13 cellular contexts compared by ENCODE assay signal in the genomic region with DNA sequence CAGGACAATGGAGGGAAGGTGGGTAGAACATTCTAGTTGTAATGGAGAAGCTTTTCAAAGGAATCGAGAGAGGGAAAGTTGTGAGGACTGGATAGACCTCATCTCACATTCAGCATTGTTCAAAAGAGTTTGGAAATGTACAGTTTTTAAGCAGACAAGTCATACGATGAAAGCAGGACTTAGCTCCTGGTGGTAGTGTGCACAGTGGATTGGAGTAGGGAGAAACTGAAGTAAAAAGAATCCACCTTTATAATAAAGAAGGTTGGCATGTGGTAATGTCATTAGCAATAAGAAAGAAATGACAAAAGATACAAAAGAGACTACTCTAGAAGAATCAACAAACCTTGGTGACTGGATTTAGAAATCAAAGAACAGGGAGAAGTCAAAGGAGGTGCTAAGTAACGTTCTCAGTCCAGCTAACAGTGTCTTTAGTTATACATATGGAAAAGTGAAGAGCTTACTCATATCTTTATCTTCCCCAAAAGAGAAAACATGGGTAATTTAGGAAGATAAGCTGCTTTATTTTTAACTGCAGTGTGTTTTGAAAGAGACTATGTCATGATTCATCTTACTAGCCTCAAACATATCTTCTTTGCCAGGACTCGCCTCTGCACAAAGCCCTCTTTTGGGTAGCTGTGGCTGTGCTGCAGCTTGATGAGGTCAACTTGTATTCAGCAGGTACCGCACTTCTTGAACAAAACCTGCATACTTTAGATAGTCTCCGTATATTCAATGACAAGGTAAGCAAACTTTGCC. TPM values are rescaled to one million over a fixed set of nuclear protein-coding genes. Genes with fewer than 3 reads are reported as not detected.
DNase-seq lines count a peak whose midpoint lies in the region; ATAC-seq and TF ChIP-seq lines count a peak whose summit lies in the region.
"Had no signal": no experiment of that assay in that cellular context is flagged by ENCODE, and none has a peak within 500 bp of the region (broad histone marks: within the 10 kb centered on the region; RNA-seq: fewer than 3 reads in every experiment).

No MANE protein-coding gene starts in this region.

- intact Hi-C loops in thyroid gland (cut with DNase I), result no loop called here
- intact Hi-C loops in natural killer cell (cut with micrococcal nuclease), result no loop called here

- TF ChIP-seq CTCF in cardiac fibroblast (IDR thresholded peaks at IDR 0.05; ENCODE audit: low read depth, low read length) (no peak), thyroid gland (IDR thresholded peaks at IDR 0.05) (no peak), BE2C (IDR thresholded peaks at IDR 0.05; ENCODE audit: low read depth, low read length) (no peak), natural killer cell (IDR thresholded peaks at IDR 0.05) (no peak)

- H3K4me1 Mint-ChIP-seq in natural killer cell, result no peaks in the 10 kb centered on the region
- H3K4me1 Mint-ChIP-seq: activated CD4-positive, alpha-beta memory T cell treated with anti-CD3 and anti-CD28 coated beads, Interleukin-2, amount 10 ng/mL, durations not matched to agents 7 days and 5 days; activated naive CD4-positive, alpha-beta T cell treated with anti-CD3 and anti-CD28 coated beads, Interleukin-2, amount 10 ng/mL, durations not matched to agents 7 days and 5 days had no signal

- H3K9me3 Mint-ChIP-seq in natural killer cell, result no peaks in the 10 kb centered on the region
- H3K9me3 Mint-ChIP-seq: activated CD4-positive, alpha-beta memory T cell treated with anti-CD3 and anti-CD28 coated beads, Interleukin-2, amount 10 ng/mL, durations not matched to agents 7 days and 5 days; activated naive CD4-positive, alpha-beta T cell treated with anti-CD3 and anti-CD28 coated beads, Interleukin-2, amount 10 ng/mL, durations not matched to agents 7 days and 5 days had no signal

- no peak for ATAC-seq in natural killer cell

- DNase-seq in GM03348 (ENCODE audit: low spot score) (peak; percentile 73), NOMO-1 treated with DMSO at 0.1 percent for 48 hours (lab: John Stamatoyannopoulos, UW; ENCODE audit: unreplicated experiment) (peak; percentile 72), cardiac fibroblast (ENCODE audit: low read depth in 2 of 2) (peak; percentile 73 to 82), occipital lobe (lab: John Stamatoyannopoulos, UW) (peak; percentile 12), thyroid gland (no peak), DMS79 (lab: John Stamatoyannopoulos, UW) (no peak), BE2C (no peak), natural killer cell (no peak)
- DNase-seq: activated CD4-positive, alpha-beta memory T cell treated with anti-CD3 and anti-CD28 coated beads, Interleukin-2, amount 10 ng/mL, durations not matched to agents 7 days and 5 days; activated naive CD4-positive, alpha-beta T cell treated with anti-CD3 and anti-CD28 coated beads, Interleukin-2, amount 10 ng/mL, durations not matched to agents 7 days and 5 days; NCI-H187; SHP77 treated with DMSO at 0.1 percent for 48 hours; upper lobe of left lung had no signal

- H3K4me3 Mint-ChIP-seq in natural killer cell, result no peak overlapping the region
- H3K4me3 Mint-ChIP-seq: activated CD4-positive, alpha-beta memory T cell treated with anti-CD3 and anti-CD28 coated beads, Interleukin-2, amount 10 ng/mL, durations not matched to agents 7 days and 5 days; activated naive CD4-positive, alpha-beta T cell treated with anti-CD3 and anti-CD28 coated beads, Interleukin-2, amount 10 ng/mL, durations not matched to agents 7 days and 5 days had no signal

- H3K36me3 Mint-ChIP-seq in natural killer cell, result peaks cover 7% of the 10 kb centered on the region

- no peaks in the 10 kb centered on the region for H3K4me1 ChIP-seq in thyroid gland
- H3K4me1 ChIP-seq in BE2C, result no peaks in the 10 kb centered on the region
- H3K4me1 ChIP-seq: upper lobe of left lung had no signal

- H3K27ac Mint-ChIP-seq in natural killer cell, result no peak overlapping the region
- H3K27ac Mint-ChIP-seq: activated CD4-positive, alpha-beta memory T cell treated with anti-CD3 and anti-CD28 coated beads, Interleukin-2, amount 10 ng/mL, durations not matched to agents 7 days and 5 days; activated naive CD4-positive, alpha-beta T cell treated with anti-CD3 and anti-CD28 coated beads, Interleukin-2, amount 10 ng/mL, durations not matched to agents 7 days and 5 days had no signal

- H3K36me3 ChIP-seq in thyroid gland, result peaks cover 8 to 33% of the 10 kb centered on the region in 2 donors
- H3K36me3 ChIP-seq in BE2C, result no peaks in the 10 kb centered on the region

- WGBS in thyroid gland, 2 donors, result 90 to 92% methylated on average over 6 of the region's 6 CpGs

- no peak for TF ChIP-seq POLR2A in thyroid gland (IDR thresholded peaks at IDR 0.05)

- H3K27me3 ChIP-seq in thyroid gland, result no peaks in the 10 kb centered on the region
- H3K27me3 ChIP-seq in BE2C, result no peaks in the 10 kb centered on the region
- H3K27me3 ChIP-seq: upper lobe of left lung had no signal

- H3K4me3 ChIP-seq in cardiac fibroblast (replicated peaks in 1 of 2; ENCODE audit: low read depth in 2 of 2, low read length in 2 of 2) (no peak overlapping the region), thyroid gland (replicated peaks in 1 of 3) (no peak overlapping the region), BE2C (ENCODE audit: low read depth, low read length) (no peak overlapping the region)
- H3K4me3 ChIP-seq: upper lobe of left lung had no signal

- H3K9me3 ChIP-seq in thyroid gland (no peaks in the 10 kb centered on the region), BE2C (no peaks in the 10 kb centered on the region)
- H3K9me3 ChIP-seq: upper lobe of left lung had no signal

- no peak overlapping the region for H3K27ac ChIP-seq in thyroid gland
- H3K27ac ChIP-seq: upper lobe of left lung had no signal

- H3K27me3 Mint-ChIP-seq in natural killer cell (ENCODE audit: low read depth in 2 of 2), result no peaks in the 10 kb centered on the region
- H3K27me3 Mint-ChIP-seq: activated CD4-positive, alpha-beta memory T cell treated with anti-CD3 and anti-CD28 coated beads, Interleukin-2, amount 10 ng/mL, durations not matched to agents 7 days and 5 days; activated naive CD4-positive, alpha-beta T cell treated with anti-CD3 and anti-CD28 coated beads, Interleukin-2, amount 10 ng/mL, durations not matched to agents 7 days and 5 days had no signal

RNA-seq across cellular contexts. Expression of a gene that starts 18.7 kb away (rescaled TPM):
- 5.0 TPM for total RNA-seq in occipital lobe
- total RNA-seq in thyroid gland, result 10 to 100 TPM in 1 of 4 donors, 1 to 10 TPM in 2, under 1 TPM in 1; 0.71 to 16.1 (median 2.1) TPM
- polyA plus RNA-seq in BE2C (2012; ENCODE audit: insufficient read depth, insufficient read length, low read depth), result not detected
- 10 to 100 TPM; 20.9 to 33.0 (median 32.4) TPM for total RNA-seq in natural killer cell

RNA-seq across cellular contexts. Expression of a gene that starts 26.2 kb away (rescaled TPM):
- total RNA-seq in occipital lobe (0.31 TPM), thyroid gland (10 to 100 TPM in 1 of 4 donors, 1 to 10 TPM in 3; 3.0 to 11.8 (median 4.8) TPM), natural killer cell (100 to 1,000 TPM in 1 of 3 donors, 10 to 100 TPM in 2; 89.6 to 103 (median 98.9) TPM)
- not detected for polyA plus RNA-seq in BE2C (2012; ENCODE audit: insufficient read depth, insufficient read length, low read depth)

RNA-seq across cellular contexts. Expression of a gene that starts 43.0 kb away (rescaled TPM):
- 9.4 TPM for total RNA-seq in occipital lobe
- total RNA-seq in thyroid gland, result 1 to 10 TPM in 1 of 4 donors, under 1 TPM in 1, not detected in 2; 0.45 to 2.1 TPM
- not detected for polyA plus RNA-seq in BE2C (2012; ENCODE audit: insufficient read depth, insufficient read length, low read depth)
- 1 to 10 TPM in 2 of 3 donors, under 1 TPM in 1; 0.96 to 2.8 (median 1.3) TPM for total RNA-seq in natural killer cell

RNA-seq across cellular contexts. Expression of a gene that starts 51.4 kb away (rescaled TPM):
- total RNA-seq in occipital lobe, result 54.4 TPM
- 10 to 100 TPM; 21.1 to 44.5 (median 24.9) TPM for total RNA-seq in thyroid gland
- polyA plus RNA-seq in BE2C (2012; ENCODE audit: insufficient read depth, insufficient read length, low read depth), result 18.2 TPM
- 100 to 1,000 TPM in 2 of 3 donors, 10 to 100 TPM in 1; 81.4 to 121 (median 102) TPM for total RNA-seq in natural killer cell

Comparison
In these comparisons a context has a peak if more than half of its experiments do, and no peak if none do; other contexts are left out.
1. DNase-seq: peak in GM03348 (single experiment), NOMO-1 treated with DMSO at 0.1 percent for 48 hours (single experiment), cardiac fibroblast (2 of 2) and occipital lobe (single experiment); none in thyroid gland (0 of 2), DMS79 (single experiment), BE2C (single experiment) and natural killer cell (single experiment).
2. RNA of a gene that starts 26.2 kb away (total RNA-seq): 89.6 to 103 TPM in natural killer cell; 3.0 to 11.8 TPM in thyroid gland and 0.31 TPM in occipital lobe (single experiment); every median in the first group is over 4 times any median in the second.